Comparison of ENCODE assay signal across 27 cellular contexts in genomic region chr12:51333536-51333935, GRCh38. TPM values are rescaled to one million over a fixed set of nuclear protein-coding genes. Genes with fewer than 3 reads are reported as not detected.
"Had no signal": no experiment of that assay in that cellular context is flagged by ENCODE, and none has a peak within 500 bp of the region (broad histone marks: within the 10 kb centered on the region; RNA-seq: fewer than 3 reads in every experiment).

No MANE protein-coding gene starts in this region.

- H3K27me3 ChIP-seq: esophagus muscularis mucosa, gastrocnemius medialis, testis, vagina had no signal

- H3K27me3 Mint-ChIP-seq: activated B cell treated with CpG ODN at 0.5 μM for 24 hours; activated CD4-positive, alpha-beta memory T cell treated with anti-CD3 and anti-CD28 coated beads for 36 hours; activated CD8-positive, alpha-beta memory T cell treated with anti-CD3 and anti-CD28 coated beads, Interleukin-2, amount 10 ng/mL, durations not matched to agents 7 days and 5 days; type B pancreatic cell had no signal

- H3K4me1 Mint-ChIP-seq: nephron had no signal

- H3K9me3 Mint-ChIP-seq: activated B cell treated with CpG ODN at 0.5 μM for 24 hours; activated CD4-positive, alpha-beta memory T cell treated with anti-CD3 and anti-CD28 coated beads for 36 hours; nephron; stimulated activated naive B cell treated with anti-CD40 and anti-IgM and Interleukin-4, amounts not matched to agents 10 μg/mL and 1 μg/mL and 100 μg/mL, for 72 hours; type B pancreatic cell had no signal

- H3K4me3 Mint-ChIP-seq: activated B cell treated with CpG ODN at 0.5 μM for 24 hours; activated CD4-positive, alpha-beta memory T cell treated with anti-CD3 and anti-CD28 coated beads for 36 hours; activated CD8-positive, alpha-beta memory T cell treated with anti-CD3 and anti-CD28 coated beads, Interleukin-2, amount 10 ng/mL, durations not matched to agents 7 days and 5 days; nephron; stimulated activated naive B cell treated with anti-CD40 and anti-IgM and Interleukin-4, amounts not matched to agents 10 μg/mL and 1 μg/mL and 100 μg/mL, for 72 hours; type B pancreatic cell had no signal

- H3K4me1 ChIP-seq: esophagus muscularis mucosa, gastrocnemius medialis, left ventricle myocardium inferior, testis, vagina had no signal

- H3K27ac Mint-ChIP-seq: activated B cell treated with CpG ODN at 0.5 μM for 24 hours; activated CD4-positive, alpha-beta memory T cell treated with anti-CD3 and anti-CD28 coated beads for 36 hours; activated CD8-positive, alpha-beta memory T cell treated with anti-CD3 and anti-CD28 coated beads, Interleukin-2, amount 10 ng/mL, durations not matched to agents 7 days and 5 days; nephron; stimulated activated naive B cell treated with anti-CD40 and anti-IgM and Interleukin-4, amounts not matched to agents 10 μg/mL and 1 μg/mL and 100 μg/mL, for 72 hours; type B pancreatic cell had no signal

- H3K9me3 ChIP-seq: esophagus muscularis mucosa, gastrocnemius medialis, left ventricle myocardium inferior, testis, vagina had no signal

- H3K4me3 ChIP-seq: coronary artery, esophagus muscularis mucosa, gastrocnemius medialis, left ventricle myocardium inferior, testis, vagina had no signal

- H3K36me3 Mint-ChIP-seq: activated CD4-positive, alpha-beta memory T cell treated with anti-CD3 and anti-CD28 coated beads for 36 hours; stimulated activated naive B cell treated with anti-CD40 and anti-IgM and Interleukin-4, amounts not matched to agents 10 μg/mL and 1 μg/mL and 100 μg/mL, for 72 hours; type B pancreatic cell had no signal

- DNase-seq: activated B cell treated with CpG ODN at 0.5 μM for 24 hours; activated CD4-positive, alpha-beta memory T cell treated with anti-CD3 and anti-CD28 coated beads for 36 hours; activated CD4-positive, alpha-beta T cell treated with anti-CD3 and anti-CD28 coated beads for 4 hours; activated CD8-positive, alpha-beta memory T cell treated with anti-CD3 and anti-CD28 coated beads, Interleukin-2, amount 10 ng/mL, durations not matched to agents 7 days and 5 days; activated gamma-delta T cell treated with Interleukin-2 at 50 U/mL for 16 hours; activated T-cell treated with anti-CD3 and anti-CD28 coated beads for 4 hours; amygdala; cerebellar nuclear complex; gastrocnemius medialis; hippocampal formation; kidney glomerular epithelial cell; left ventricle myocardium inferior; nucleus accumbens; posterior cingulate gyrus; small intestine; stimulated activated CD4-positive, alpha-beta T cell treated with anti-CD3 and anti-CD28 coated beads, Interleukin-2, amount 100 ng/mL, for 24 hours; stimulated activated naive B cell treated with anti-CD40 and anti-IgM and Interleukin-4, amounts not matched to agents 10 μg/mL and 1 μg/mL and 100 μg/mL, for 72 hours; T-helper 1 cell; testis had no signal

- ATAC-seq: activated CD8-positive, alpha-beta memory T cell treated with anti-CD3 and anti-CD28 coated beads, Interleukin-2, amount 10 ng/mL, durations not matched to agents 7 days and 5 days; gastrocnemius medialis; sciatic nerve; stimulated activated naive B cell treated with anti-CD40 and anti-IgM and Interleukin-4, amounts not matched to agents 10 μg/mL and 1 μg/mL and 100 μg/mL, for 72 hours had no signal

- H3K27ac ChIP-seq: coronary artery, esophagus muscularis mucosa, gastrocnemius medialis, left ventricle myocardium inferior, testis, vagina had no signal

- H3K36me3 ChIP-seq: esophagus muscularis mucosa, gastrocnemius medialis, left ventricle myocardium inferior, vagina had no signal

RNA-seq across cellular contexts. Expression of gene BIN2, which starts 9.6 kb away (rescaled TPM):
- total RNA-seq: bronchial epithelial cell, lung microvascular endothelial cell had no signal

RNA-seq across cellular contexts. Expression of gene CELA1, which starts 12.9 kb away (rescaled TPM):
- total RNA-seq: activated B cell treated with CpG ODN at 0.5 μM for 24 hours; activated CD8-positive, alpha-beta memory T cell treated with anti-CD3 and anti-CD28 coated beads, Interleukin-2, amount 10 ng/mL, durations not matched to agents 7 days and 5 days; bronchial epithelial cell; esophagus muscularis mucosa; gastrocnemius medialis; left ventricle myocardium inferior; lung microvascular endothelial cell; sciatic nerve; vagina had no signal
- polyA plus RNA-seq: small intestine had no signal
